ENCODE assay signal across 11 cellular contexts in genomic region chr5:133466551-133467324, GRCh38.
"Had no signal": no experiment of that assay in that cellular context is flagged by ENCODE, and none has a peak within 500 bp of the region (broad histone marks: within the 10 kb centered on the region; RNA-seq: fewer than 3 reads in every experiment).

No MANE protein-coding gene starts in this region.

- H3K27ac Mint-ChIP-seq: activated B cell treated with CpG ODN at 0.5 μM for 24 hours; activated T-cell treated with anti-CD3 and anti-CD28 coated beads, Interleukin-2, amount 50 U/mL, for 24 hours; T-helper 1 cell treated with Interleukin-12 subunit alpha and Interleukin-12 subunit beta and Interleukin-4 antibody, amounts not matched to agents 30 μg/mL and 1 μg/mL, for 36 hours had no signal

- H3K36me3 ChIP-seq: left lung, ovary, tibial nerve had no signal

- H3K9me3 ChIP-seq: left lung, ovary, tibial nerve had no signal

- H3K9me3 Mint-ChIP-seq: activated B cell treated with CpG ODN at 0.5 μM for 24 hours; activated T-cell treated with anti-CD3 and anti-CD28 coated beads, Interleukin-2, amount 50 U/mL, for 24 hours; neural crest cell; T-helper 1 cell treated with Interleukin-12 subunit alpha and Interleukin-12 subunit beta and Interleukin-4 antibody, amounts not matched to agents 30 μg/mL and 1 μg/mL, for 36 hours had no signal

- H3K27ac ChIP-seq: left lung, ovary, tibial nerve had no signal

- H3K4me1 ChIP-seq: left lung, tibial nerve had no signal

- DNase-seq: activated B cell treated with CpG ODN at 0.5 μM for 24 hours; activated T-cell treated with anti-CD3 and anti-CD28 coated beads, Interleukin-2, amount 50 U/mL, for 24 hours; aorta; islet precursor cell; left lung; mesenchymal stem cell; ovary had no signal

- H3K27me3 ChIP-seq: ovary, tibial nerve had no signal

- H3K4me3 ChIP-seq: left lung, ovary, tibial nerve had no signal

- ATAC-seq: left lung, SK-N-SH treated with all-trans-retinoic acid at 6 μM for 48 hours had no signal
